Comparison of ENCODE assay signal across 8 cellular contexts in the genomic region with DNA sequence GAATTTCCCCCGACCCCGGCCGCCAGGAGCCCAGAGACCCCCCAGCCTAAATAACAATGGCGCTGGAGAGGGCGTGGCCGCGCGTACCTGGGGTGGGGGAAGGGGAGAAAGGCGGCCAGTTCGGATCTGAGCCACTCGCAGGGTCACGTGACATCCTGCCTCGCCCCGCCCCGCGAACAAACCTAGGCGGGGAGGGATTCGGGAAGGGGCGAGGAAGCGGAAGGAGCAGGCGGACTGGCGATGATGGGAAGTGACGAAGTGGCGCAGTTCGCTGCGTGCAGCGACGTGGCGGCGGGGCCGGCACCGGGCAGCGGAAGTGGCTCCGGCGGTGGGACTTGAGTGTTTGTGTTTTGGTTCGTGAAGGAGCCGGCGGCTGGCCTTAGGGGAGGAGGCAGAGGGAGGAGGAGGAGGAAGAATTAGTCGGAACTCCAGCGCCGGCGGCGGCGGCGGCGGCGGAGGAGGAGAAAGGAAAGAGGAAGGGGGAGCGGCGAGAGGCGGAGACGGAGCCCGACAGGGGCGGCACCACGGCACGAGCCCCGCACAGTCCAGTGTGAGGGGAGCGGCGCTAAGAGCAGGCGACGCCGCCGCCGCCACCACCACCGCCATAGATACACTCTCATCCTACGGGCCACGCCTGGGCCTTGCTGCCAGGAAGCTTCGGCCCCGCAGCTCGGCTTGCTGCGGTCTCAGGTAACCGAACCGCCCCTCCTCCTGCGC. TPM values are rescaled to one million over a fixed set of nuclear protein-coding genes. Genes with fewer than 3 reads are reported as not detected.
DNase-seq lines count a peak whose midpoint lies in the region; ATAC-seq and TF ChIP-seq lines count a peak whose summit lies in the region.

A gene with protein sequence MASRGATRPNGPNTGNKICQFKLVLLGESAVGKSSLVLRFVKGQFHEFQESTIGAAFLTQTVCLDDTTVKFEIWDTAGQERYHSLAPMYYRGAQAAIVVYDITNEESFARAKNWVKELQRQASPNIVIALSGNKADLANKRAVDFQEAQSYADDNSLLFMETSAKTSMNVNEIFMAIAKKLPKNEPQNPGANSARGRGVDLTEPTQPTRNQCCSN (plus strand): TSS at position 266 of the 717 bp plus-strand sequence. CDS start 3,802 bp downstream, outside the sequence.

- peak; percentile 95 for ATAC-seq in GM21447 (IDR thresholded peaks at IDR 0.05; ENCODE audit: unreplicated experiment)

- H3K27me3 ChIP-seq in HUES64 (ENCODE audit: insufficient read depth, low read length) (no peaks in the 10 kb centered on the region), OCI-LY1 (ENCODE audit: insufficient read depth, low read length) (no peaks in the 10 kb centered on the region)

- H3K4me1 Mint-ChIP-seq in Calu3 (ENCODE audit: low read depth, unreplicated experiment) = peaks cover 20% of the 10 kb centered on the region

- H3K9ac ChIP-seq in HUES64 (ENCODE audit: low read depth, low read length) (peak within 1 kb of the TSS; percentile 95), OCI-LY1 (ENCODE audit: low read length) (peak within 1 kb of the TSS; percentile 82)

- H3K36me3 Mint-ChIP-seq in Calu3 (ENCODE audit: insufficient read depth, unreplicated experiment) = peaks cover 55% of the 10 kb centered on the region

- no peaks in the 10 kb centered on the region for H3K9me2 ChIP-seq in OCI-LY1 (ENCODE audit: low read depth, low read length)

- H2AFZ ChIP-seq in OCI-LY1 (ENCODE audit: low read length) = peak within 1 kb of the TSS; percentile 82; the same call in 1 of the 2 replicates

- CTCF ChIA-PET in Calu3 (lab: Charles Lee) = interaction anchor here (0.8 to 1.1 kb wide), 3 partner anchors 9 to 77 kb away, joined by 3 to 4 read pairs (median 3); no protein-coding TSS in a partner anchor

- DNase-seq in Calu3 = peak; percentile 98
- peak; percentile 96 for DNase-seq in activated CD8-positive, alpha-beta memory T cell treated with anti-CD3 and anti-CD28 coated beads, Interleukin-2, amount 50 U/mL, for 4 hours
- peak; percentile 92 to 94 for DNase-seq in stimulated activated CD8-positive, alpha-beta memory T cell treated with anti-CD3 and anti-CD28 coated beads, Interleukin-15, amount 100 ng/mL, for 4 hours (ENCODE audit: low read depth in 2 of 2)

- H3F3A ChIP-seq in OCI-LY1 (ENCODE audit: insufficient read depth, low read length) = no peaks in the 10 kb centered on the region

- in situ Hi-C loops in endometrial microvascular endothelial cells (cut with HindIII; ENCODE audit: inconsistent ontology term, low pct_unique_long_range_greater_than_20kb, low sequenced_read_pairs) = no loop called here

- H3K27ac ChIP-seq in HUES64 (ENCODE audit: low read depth, low read length) (peak within 1 kb of the TSS; percentile 95), OCI-LY1 (ENCODE audit: low read depth, low read length, poor library complexity, severe bottlenecking) (peak within 1 kb of the TSS; percentile 84), mesodermal cell (ENCODE audit: low read depth, low read length, severe bottlenecking) (peak within 1 kb of the TSS; percentile 98)

- H3K4me3 ChIP-seq in HUES64 (ENCODE audit: low read length) = peak within 1 kb of the TSS; percentile 93
- H3K4me3 ChIP-seq in OCI-LY1 (ENCODE audit: low read depth, low read length, poor library complexity, severe bottlenecking) = peak within 1 kb of the TSS; percentile 79
- H3K4me3 ChIP-seq in mesodermal cell (ENCODE audit: extremely low read depth, insufficient read depth, low read length, poor library complexity, severe bottlenecking) = peak within 1 kb of the TSS; percentile 97

- H3K4me1 ChIP-seq in HUES64 (ENCODE audit: insufficient read depth, low read length) (peaks cover 29% of the 10 kb centered on the region), OCI-LY1 (ENCODE audit: insufficient read depth, low read length, severe bottlenecking) (peaks cover 33% of the 10 kb centered on the region), mesodermal cell (ENCODE audit: control insufficient read depth, insufficient read depth, low read length, poor library complexity, severe bottlenecking) (peaks cover 6% of the 10 kb centered on the region)

- BruUV-seq in Calu3 (replicated peaks; lab: Mats Ljungman, UMichigan) = no TSS peak

- intact Hi-C loops in Calu3 (cut with micrococcal nuclease; ENCODE audit: unreplicated experiment) = loop anchor here (2.0 to 10.0 kb wide), 3 partner anchors 58 to 238 kb away; a partner anchor contains a TSS

- H3K79me2 ChIP-seq in OCI-LY1 (ENCODE audit: insufficient read depth, low read length) = peaks cover 41% of the 10 kb centered on the region

- peak within 1 kb of the TSS; percentile 77 for H3K4me3 Mint-ChIP-seq in Calu3 (ENCODE audit: low read depth, unreplicated experiment)

- H4K20me1 ChIP-seq in OCI-LY1 (ENCODE audit: insufficient read depth, low read length) = peaks cover 4% of the 10 kb centered on the region; the same call in 1 of the 2 replicates

- H3K9me3 ChIP-seq in HUES64 (ENCODE audit: insufficient read depth, low read depth, low read length) (no peaks in the 10 kb centered on the region), OCI-LY1 (ENCODE audit: low read length) (no peaks in the 10 kb centered on the region), mesodermal cell (ENCODE audit: control insufficient read depth, low read length) (no peaks in the 10 kb centered on the region)

- peak within 1 kb of the TSS; percentile 90 for H3K4me2 ChIP-seq in OCI-LY1 (ENCODE audit: low read length)

- peaks cover 16% of the 10 kb centered on the region for H3K36me3 ChIP-seq in HUES64 (ENCODE audit: insufficient read depth, low read length)
- H3K36me3 ChIP-seq in OCI-LY1 (ENCODE audit: insufficient read depth, low read length) = peaks cover 11% of the 10 kb centered on the region; the same call in 1 of the 2 replicates
- H3K36me3 ChIP-seq in mesodermal cell (ENCODE audit: control insufficient read depth, insufficient read depth, low read length) = peaks cover 19% of the 10 kb centered on the region

- no peaks in the 10 kb centered on the region for H3K9me3 Mint-ChIP-seq in Calu3 (ENCODE audit: low read depth, unreplicated experiment)

- H3K27me3 Mint-ChIP-seq in Calu3 (ENCODE audit: unreplicated experiment) = no peaks in the 10 kb centered on the region

- TF ChIP-seq CTCF in Calu3 (IDR thresholded peaks at IDR 0.05; ENCODE audit: unreplicated experiment) (no peak), OCI-LY1 (IDR thresholded peaks at IDR 0.05; ENCODE audit: low read length) (no peak)

- whole genome bisulfite sequencing in HUES64 = under 1% methylated on average over 73 of the region's 73 CpGs
- WGBS in mesodermal cell (ENCODE audit: insufficient coverage in 2 of 2), 2 experiments = 0 to 1% methylated on average over 30 to 38 of the region's 73 CpGs

- peak within 1 kb of the TSS; percentile 72 for H3K27ac Mint-ChIP-seq in Calu3 (ENCODE audit: unreplicated experiment)

RNA-seq across cellular contexts. Expression of the gene that starts here (rescaled TPM):
- total RNA-seq in Calu3 (2022) = 66.7 and 75.4 TPM in 2 replicates
- 64.5 TPM for polyA plus RNA-seq in HUES64 (2013, experiment 1 of 2)
- polyA plus RNA-seq in HUES64 (2013, experiment 2 of 2) = 87.9 TPM
- 63.1 TPM for total RNA-seq in endometrial microvascular endothelial cells (ENCODE audit: inconsistent ontology term)
- 96.7 TPM for polyA plus RNA-seq in mesodermal cell (2013, experiment 1 of 2)
- polyA plus RNA-seq in mesodermal cell (2013, experiment 2 of 2) = 108 TPM

Comparison
In these comparisons a context has a peak if more than half of its experiments do, and no peak if none do; other contexts are left out.
1. Peak in every context shown above with its lines: DNase-seq, ATAC-seq, H3K4me3 ChIP-seq and H3K27ac ChIP-seq.